1 cellular context compared by ENCODE assay signal in the genomic region with DNA sequence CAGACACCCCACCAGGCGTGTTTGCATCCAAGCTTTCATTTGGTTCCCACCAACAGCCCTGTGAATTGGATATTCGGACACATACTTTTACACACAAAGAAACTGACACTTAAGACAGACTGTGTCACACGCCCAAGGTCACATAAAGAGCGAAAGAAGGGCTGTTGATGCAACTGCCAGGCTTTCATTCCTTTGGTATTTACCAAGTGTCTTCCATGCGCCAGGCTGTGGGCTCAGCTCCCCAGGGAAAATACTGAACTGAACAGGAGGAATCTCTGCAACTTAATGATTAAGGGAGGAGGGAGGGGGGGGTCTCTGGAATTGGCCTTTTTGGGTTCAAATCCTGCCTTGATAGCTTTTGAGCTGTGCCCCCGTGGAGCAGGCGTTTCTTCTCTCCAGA.
TF ChIP-seq lines count a peak whose summit lies in the region.

No MANE protein-coding gene starts in this region.

TF ChIP-seq in IMR-90, 13 proteins besides CTCF, POLR2A, EP300 and RAD21:
- TF ChIP-seq MAZ (IDR thresholded peaks at IDR 0.05; ENCODE audit: borderline replicate concordance, low read depth, low read length), result no peak
- no peak for TF ChIP-seq CHD1 (IDR thresholded peaks at IDR 0.05; ENCODE audit: low read depth, low read length)
- TF ChIP-seq BHLHE40 (IDR thresholded peaks at IDR 0.05; ENCODE audit: low read depth, low read length), result no peak
- no peak for TF ChIP-seq MAFK (IDR thresholded peaks at IDR 0.05; ENCODE audit: low read depth, low read length)
- TF ChIP-seq, protein P1, sequence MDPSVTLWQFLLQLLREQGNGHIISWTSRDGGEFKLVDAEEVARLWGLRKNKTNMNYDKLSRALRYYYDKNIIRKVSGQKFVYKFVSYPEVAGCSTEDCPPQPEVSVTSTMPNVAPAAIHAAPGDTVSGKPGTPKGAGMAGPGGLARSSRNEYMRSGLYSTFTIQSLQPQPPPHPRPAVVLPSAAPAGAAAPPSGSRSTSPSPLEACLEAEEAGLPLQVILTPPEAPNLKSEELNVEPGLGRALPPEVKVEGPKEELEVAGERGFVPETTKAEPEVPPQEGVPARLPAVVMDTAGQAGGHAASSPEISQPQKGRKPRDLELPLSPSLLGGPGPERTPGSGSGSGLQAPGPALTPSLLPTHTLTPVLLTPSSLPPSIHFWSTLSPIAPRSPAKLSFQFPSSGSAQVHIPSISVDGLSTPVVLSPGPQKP (IDR thresholded peaks at IDR 0.05; ENCODE audit: borderline replicate concordance, low read depth, low read length), result no peak
- TF ChIP-seq CEBPB (IDR thresholded peaks at IDR 0.05; ENCODE audit: low read depth, low read length), result no peak
- TF ChIP-seq FOS (IDR thresholded peaks at IDR 0.05; ENCODE audit: low read depth, low read length), result no peak
- no peak for TF ChIP-seq NFE2L2 (IDR thresholded peaks at IDR 0.05; ENCODE audit: low read depth, low read length)
- TF ChIP-seq SMC3 (IDR thresholded peaks at IDR 0.05; ENCODE audit: low read depth, low read length), result no peak
- TF ChIP-seq MXI1 (IDR thresholded peaks at IDR 0.05; ENCODE audit: borderline replicate concordance, low read depth, low read length), result no peak
- no peak for TF ChIP-seq RFX5 (IDR thresholded peaks at IDR 0.05; ENCODE audit: low read depth, low read length)
- TF ChIP-seq, protein P2, sequence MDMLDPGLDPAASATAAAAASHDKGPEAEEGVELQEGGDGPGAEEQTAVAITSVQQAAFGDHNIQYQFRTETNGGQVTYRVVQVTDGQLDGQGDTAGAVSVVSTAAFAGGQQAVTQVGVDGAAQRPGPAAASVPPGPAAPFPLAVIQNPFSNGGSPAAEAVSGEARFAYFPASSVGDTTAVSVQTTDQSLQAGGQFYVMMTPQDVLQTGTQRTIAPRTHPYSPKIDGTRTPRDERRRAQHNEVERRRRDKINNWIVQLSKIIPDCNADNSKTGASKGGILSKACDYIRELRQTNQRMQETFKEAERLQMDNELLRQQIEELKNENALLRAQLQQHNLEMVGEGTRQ (IDR thresholded peaks at IDR 0.05; ENCODE audit: low read depth, low read length), result no peak
- no peak for TF ChIP-seq RCOR1 (IDR thresholded peaks at IDR 0.05; ENCODE audit: insufficient replicate concordance, low read length)
TF ChIP-seq in IMR-90: peak in this region for 0.
